ENCODE assay signal across 19 cellular contexts in the genomic region with DNA sequence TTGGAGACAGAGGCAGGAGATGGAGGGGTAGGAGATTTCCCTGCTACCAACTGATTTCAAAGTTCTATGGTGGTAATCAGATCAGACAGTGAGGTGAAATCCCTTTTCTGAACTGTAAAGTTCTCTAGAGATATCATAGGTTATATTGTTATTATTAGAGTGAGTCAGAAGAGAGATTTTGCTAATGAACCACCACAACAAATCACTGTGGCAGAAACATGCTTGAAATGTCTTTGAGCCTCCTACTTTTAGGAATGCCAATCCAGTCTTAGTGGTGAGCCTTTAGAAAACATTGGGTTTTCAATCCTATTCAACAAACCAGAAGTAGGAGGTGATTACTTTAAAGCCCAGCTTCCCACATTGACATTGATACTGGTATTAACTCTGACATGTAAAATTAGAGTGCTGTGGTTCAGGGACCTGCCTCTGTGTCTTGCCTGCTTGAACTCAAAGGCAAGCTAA.
"Had no signal": no experiment of that assay in that cellular context is flagged by ENCODE, and none has a peak within 500 bp of the region (broad histone marks: within the 10 kb centered on the region; RNA-seq: fewer than 3 reads in every experiment).

No MANE protein-coding gene starts in this region.

- H3K4me3 ChIP-seq: esophagus squamous epithelium, left lung, skin epidermis, stomach had no signal

- DNase-seq: activated CD4-positive, alpha-beta memory T cell treated with anti-CD3 and anti-CD28 coated beads for 36 hours; activated CD4-positive, alpha-beta T cell treated with anti-CD3 and anti-CD28 coated beads for 36 hours; activated naive CD8-positive, alpha-beta T cell treated with anti-CD3 and anti-CD28 coated beads for 36 hours; activated T-cell treated with anti-CD3 and anti-CD28 coated beads for 4 hours; anterior cingulate cortex; dermis blood vessel endothelial cell; effector memory CD4-positive, alpha-beta T cell; esophagus squamous epithelium; hippocampal formation; left lung; nephron progenitor cell; occipital lobe; posterior cingulate gyrus; retina; stimulated activated CD4-positive, alpha-beta T cell treated with anti-CD3 and anti-CD28 coated beads, Interleukin-15, amount 100 ng/mL, for 24 hours; stimulated activated CD4-positive, alpha-beta T cell treated with anti-CD3 and anti-CD28 coated beads, Interleukin-2, amount 100 ng/mL, for 48 hours; stomach; trophoblast cell had no signal
